12 cellular contexts compared by ENCODE assay signal in the genomic region with DNA sequence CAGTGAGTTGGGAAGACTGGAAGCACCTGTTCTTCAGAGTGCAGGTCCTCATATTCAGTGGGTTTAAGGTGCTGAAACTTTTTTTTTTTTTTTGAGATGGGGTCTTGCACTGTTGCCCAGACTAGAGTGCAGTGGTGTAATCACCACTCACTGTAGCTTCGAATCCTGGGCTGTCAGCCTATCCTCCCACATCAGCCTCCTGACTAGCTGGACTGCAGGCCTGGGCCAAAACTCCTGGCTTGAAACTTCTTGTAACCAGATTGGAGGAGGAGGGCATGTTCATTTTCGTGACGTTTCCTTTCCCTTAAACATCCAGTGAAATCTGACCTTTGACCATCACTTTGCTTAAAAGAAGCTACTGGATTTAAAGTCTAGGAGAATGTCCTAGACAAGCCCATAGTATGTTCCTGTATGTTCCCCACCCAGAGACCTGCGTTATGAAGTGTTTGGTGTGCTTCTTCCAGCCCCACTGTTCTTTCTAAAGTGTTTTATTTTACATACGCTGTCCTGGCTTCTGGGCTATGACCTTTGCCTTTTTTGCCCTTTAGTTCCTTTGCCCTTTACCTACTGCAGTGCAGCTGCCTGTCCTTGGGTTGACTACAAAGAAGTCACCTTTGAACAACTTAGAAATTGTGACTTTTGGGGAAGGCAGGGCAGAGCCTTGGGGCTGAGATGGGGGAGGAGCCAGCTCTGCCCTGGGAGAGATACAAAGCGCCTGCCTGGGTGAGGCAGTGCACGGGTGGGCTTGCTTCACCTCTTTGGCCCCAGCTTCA. TPM values are rescaled to one million over a fixed set of nuclear protein-coding genes. Genes with fewer than 3 reads are reported as not detected.
DNase-seq lines count a peak whose midpoint lies in the region; ATAC-seq and TF ChIP-seq lines count a peak whose summit lies in the region.
"Had no signal": no experiment of that assay in that cellular context is flagged by ENCODE, and none has a peak within 500 bp of the region (broad histone marks: within the 10 kb centered on the region; RNA-seq: fewer than 3 reads in every experiment).

No MANE protein-coding gene starts in this region.

- H3K36me3 Mint-ChIP-seq in T-helper 17 cell (ENCODE audit: low read depth) = no peaks in the 10 kb centered on the region

- H3K27ac Mint-ChIP-seq in T-helper 17 cell = peak overlapping the region; percentile 86

- H3K9me3 ChIP-seq in T-helper 17 cell (ENCODE audit: control insufficient read depth, low read length, poor library complexity, severe bottlenecking) (no peaks in the 10 kb centered on the region), gastrocnemius medialis (no peaks in the 10 kb centered on the region)

- H3K4me1 Mint-ChIP-seq in T-helper 17 cell = peaks cover 63% of the 10 kb centered on the region

- no peak overlapping the region for H3K4me3 Mint-ChIP-seq in T-helper 17 cell
- H3K4me3 Mint-ChIP-seq: central memory CD8-positive, alpha-beta T cell had no signal

- in situ Hi-C loops in gastrocnemius medialis (cut with MboI; ENCODE audit: low sequenced_read_pairs in 4 of 4) = loop anchor here in 2 of 4 donors (10.0 to 25.0 kb wide), 2 partner anchors 107 to 369 kb away; no protein-coding TSS in a partner anchor

- H3K4me3 ChIP-seq in fibroblast of mammary gland (ENCODE audit: control insufficient read depth, low read depth, low read length) (no peak overlapping the region), gastrocnemius medialis (no peak overlapping the region)

- TF ChIP-seq CTCF in fibroblast of mammary gland (conservative IDR thresholded peaks at IDR 0.05; ENCODE audit: control insufficient read depth, insufficient read depth, low read depth, low read length) (no peak), gastrocnemius medialis (IDR thresholded peaks at IDR 0.05 in 4 of 5, conservative IDR thresholded peaks at IDR 0.05 in 1 of 5) (no peak)

- intact Hi-C loops in gastrocnemius medialis (cut with DNase I; ENCODE audit: low total_unique reads) = loop anchor here (2.0 kb wide), 1 partner anchor 15 kb away; no protein-coding TSS in a partner anchor

- ATAC-seq in T-helper 17 cell (no peak), gastrocnemius medialis (no peak), GM18868 (IDR thresholded peaks at IDR 0.05; ENCODE audit: unreplicated experiment) (no peak)

- peak overlapping the region; percentile 54 to 70 (median 62) for H3K27ac ChIP-seq in gastrocnemius medialis
- H3K27ac ChIP-seq: HL-60 had no signal

- TF ChIP-seq POLR2A in gastrocnemius medialis (IDR thresholded peaks at IDR 0.05) = no peak

- DNase-seq in EL (peak; percentile 40), T-helper 17 cell (no peak), fibroblast of mammary gland (ENCODE audit: low read depth) (peak; percentile 64), gastrocnemius medialis (no peak), activated gamma-delta T cell (lab: John Stamatoyannopoulos, UW) (no peak), foreskin melanocyte (no peak), LoVo (ENCODE audit: low spot score) (no peak)
- DNase-seq: NCI-H187 treated with DMSO at 0.1 percent for 48 hours, occipital lobe had no signal

- H3K36me3 ChIP-seq in gastrocnemius medialis = no peaks in the 10 kb centered on the region

- H3K27me3 ChIP-seq in gastrocnemius medialis = no peaks in the 10 kb centered on the region

- H3K27me3 Mint-ChIP-seq in T-helper 17 cell = no peaks in the 10 kb centered on the region
- H3K27me3 Mint-ChIP-seq: central memory CD8-positive, alpha-beta T cell had no signal

- H3K4me1 ChIP-seq in gastrocnemius medialis = peaks cover 66 to 88% of the 10 kb centered on the region in 2 donors

RNA-seq across cellular contexts. Expression of a gene that starts 18.4 kb away (rescaled TPM):
- 10 to 100 TPM; 54.7 to 59.4 TPM for total RNA-seq in T-helper 17 cell
- 10 to 100 TPM; 11.9 to 15.2 (median 12.7) TPM for total RNA-seq in gastrocnemius medialis

Comparison
In these comparisons a context has a peak if more than half of its experiments do, and no peak if none do; other contexts are left out.
1. DNase-seq: peak in EL (single experiment) and fibroblast of mammary gland (single experiment); none in T-helper 17 cell (0 of 3), gastrocnemius medialis (0 of 2), activated gamma-delta T cell (single experiment), foreskin melanocyte (single experiment) and LoVo (single experiment).